Comparison of ENCODE assay signal across 8 cellular contexts in the genomic region with DNA sequence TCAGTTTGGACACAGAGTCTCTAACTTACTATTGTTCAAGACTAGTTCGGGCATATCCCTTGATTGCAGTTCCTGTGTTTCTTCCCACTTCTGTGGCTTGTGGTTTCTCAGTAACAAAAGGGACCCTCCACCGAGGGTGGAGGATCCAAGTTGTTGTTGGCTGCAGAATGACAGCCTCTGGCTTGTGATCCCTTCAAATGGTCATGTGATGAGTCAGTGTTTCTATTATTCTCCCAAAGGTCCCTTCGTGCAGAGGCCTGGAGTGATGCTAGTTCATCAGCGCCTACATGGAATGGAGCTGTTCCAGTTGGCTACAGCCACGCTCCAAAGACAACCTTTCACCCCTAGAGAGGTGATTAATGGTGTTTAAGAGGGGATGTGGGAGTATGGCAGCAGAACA. TPM values are rescaled to one million over a fixed set of nuclear protein-coding genes. Genes with fewer than 3 reads are reported as not detected.
DNase-seq lines count a peak whose midpoint lies in the region; ATAC-seq and TF ChIP-seq lines count a peak whose summit lies in the region.

No MANE protein-coding gene starts in this region.

- DNase-seq in CD8-positive, alpha-beta T cell = no peak
- peak; percentile 25 for DNase-seq in NCI-H2029 (lab: John Stamatoyannopoulos, UW)
- DNase-seq in endothelial cell (ENCODE audit: low spot score) = no peak
- DNase-seq in neural progenitor cell (ENCODE audit: low spot score) = no peak
- DNase-seq in activated CD4-positive, alpha-beta T cell treated with anti-CD3 and anti-CD28 coated beads, Interleukin-2, amount 10 ng/mL, durations not matched to agents 7 days and 5 days = no peak
- no peak for DNase-seq in CD8-positive, alpha-beta memory T cell

- TF ChIP-seq CTCF in CD8-positive, alpha-beta T cell (IDR thresholded peaks at IDR 0.05) = no peak
- TF ChIP-seq CTCF in endothelial cell (IDR thresholded peaks at IDR 0.05; ENCODE audit: unreplicated experiment) = no peak
- TF ChIP-seq CTCF in neural progenitor cell (IDR thresholded peaks at IDR 0.05) = no peak

- intact Hi-C loops in CD8-positive, alpha-beta T cell (cut with DNase I, micrococcal nuclease) = no loop called here

- peaks cover 40% of the 10 kb centered on the region for H3K4me1 Mint-ChIP-seq in CD8-positive, alpha-beta T cell (ENCODE audit: low read depth)
- H3K4me1 Mint-ChIP-seq in endothelial cell (ENCODE audit: unreplicated experiment) (peaks cover 40% of the 10 kb centered on the region), neural progenitor cell (peaks cover 8% of the 10 kb centered on the region)
- peaks cover 39% of the 10 kb centered on the region for H3K4me1 Mint-ChIP-seq in activated CD4-positive, alpha-beta T cell treated with anti-CD3 and anti-CD28 coated beads, Interleukin-2, amount 10 ng/mL, durations not matched to agents 7 days and 5 days
- H3K4me1 Mint-ChIP-seq in CD8-positive, alpha-beta memory T cell = peaks cover 28 to 54% (median 42%) of the 10 kb centered on the region in 3 donors

- no peak overlapping the region for H3K9ac ChIP-seq in neural progenitor cell

- no peak overlapping the region for H3K4me3 Mint-ChIP-seq in CD8-positive, alpha-beta T cell
- H3K4me3 Mint-ChIP-seq in endothelial cell (ENCODE audit: unreplicated experiment) (peak overlapping the region; percentile 71), neural progenitor cell (no peak overlapping the region)
- H3K4me3 Mint-ChIP-seq in activated CD4-positive, alpha-beta T cell treated with anti-CD3 and anti-CD28 coated beads, Interleukin-2, amount 10 ng/mL, durations not matched to agents 7 days and 5 days = no peak overlapping the region
- peak overlapping the region in 1 of 7 donors; percentile 14 for H3K4me3 Mint-ChIP-seq in CD8-positive, alpha-beta memory T cell

- no peak overlapping the region for H2AFZ ChIP-seq in neural progenitor cell (replicated peaks)

- no peaks in the 10 kb centered on the region for H3K9me3 Mint-ChIP-seq in CD8-positive, alpha-beta T cell
- H3K9me3 Mint-ChIP-seq in endothelial cell (ENCODE audit: unreplicated experiment) (no peaks in the 10 kb centered on the region), neural progenitor cell (no peaks in the 10 kb centered on the region)
- no peaks in the 10 kb centered on the region for H3K9me3 Mint-ChIP-seq in activated CD4-positive, alpha-beta T cell treated with anti-CD3 and anti-CD28 coated beads, Interleukin-2, amount 10 ng/mL, durations not matched to agents 7 days and 5 days
- no peaks in the 10 kb centered on the region for H3K9me3 Mint-ChIP-seq in CD8-positive, alpha-beta memory T cell

- CTCF ChIA-PET in CD8-positive, alpha-beta T cell (lab: Charles Lee) = no interaction called here
- CTCF ChIA-PET in activated CD4-positive, alpha-beta T cell treated with anti-CD3 and anti-CD28 coated beads, Interleukin-2, amount 10 ng/mL, durations not matched to agents 7 days and 5 days (lab: Charles Lee) = interaction anchor here (1.3 to 1.9 kb wide), 2 partner anchors 9 to 39 kb away, joined by 3 to 5 read pairs; no protein-coding TSS in a partner anchor
- CTCF ChIA-PET in CD8-positive, alpha-beta memory T cell (lab: Charles Lee) = no interaction called here

- peaks cover 29% of the 10 kb centered on the region for H3K4me1 ChIP-seq in CD8-positive, alpha-beta T cell (ENCODE audit: insufficient read depth, low read length)
- H3K4me1 ChIP-seq in neural progenitor cell = peaks cover 13% of the 10 kb centered on the region
- peaks cover 18% of the 10 kb centered on the region for H3K4me1 ChIP-seq in CD8-positive, alpha-beta memory T cell (ENCODE audit: insufficient read depth, low read length)

- H3K79me2 ChIP-seq in neural progenitor cell (ENCODE audit: low read depth) = no peaks in the 10 kb centered on the region

- no peak overlapping the region for H3K4me2 ChIP-seq in neural progenitor cell

- H3K27ac ChIP-seq in CD8-positive, alpha-beta T cell (ENCODE audit: low read depth, low read length) = no peak overlapping the region
- H3K27ac ChIP-seq in neural progenitor cell = peak overlapping the region; percentile 20
- no peak overlapping the region for H3K27ac ChIP-seq in CD8-positive, alpha-beta memory T cell (ENCODE audit: low read depth, low read length)

- H3K27me3 Mint-ChIP-seq in CD8-positive, alpha-beta T cell (ENCODE audit: low read depth) = peaks cover 7% of the 10 kb centered on the region
- H3K27me3 Mint-ChIP-seq in endothelial cell (ENCODE audit: unreplicated experiment) = peaks cover 15% of the 10 kb centered on the region
- H3K27me3 Mint-ChIP-seq in neural progenitor cell (ENCODE audit: insufficient read depth, low read depth) = peaks cover 16% of the 10 kb centered on the region
- H3K27me3 Mint-ChIP-seq in activated CD4-positive, alpha-beta T cell treated with anti-CD3 and anti-CD28 coated beads, Interleukin-2, amount 10 ng/mL, durations not matched to agents 7 days and 5 days = peaks cover 8% of the 10 kb centered on the region
- H3K27me3 Mint-ChIP-seq in CD8-positive, alpha-beta memory T cell = peaks cover under 1 to 7% of the 10 kb centered on the region in 2 donors

- peaks cover 53% of the 10 kb centered on the region for H3K36me3 Mint-ChIP-seq in CD8-positive, alpha-beta T cell
- H3K36me3 Mint-ChIP-seq in endothelial cell (ENCODE audit: low read depth, unreplicated experiment) (peaks cover 49% of the 10 kb centered on the region), neural progenitor cell (peaks cover 32% of the 10 kb centered on the region)
- H3K36me3 Mint-ChIP-seq in activated CD4-positive, alpha-beta T cell treated with anti-CD3 and anti-CD28 coated beads, Interleukin-2, amount 10 ng/mL, durations not matched to agents 7 days and 5 days (ENCODE audit: low read depth) = peaks cover 48% of the 10 kb centered on the region
- H3K36me3 Mint-ChIP-seq in CD8-positive, alpha-beta memory T cell = peaks cover 11 to 50% (median 22%) of the 10 kb centered on the region in 3 donors

- peak overlapping the region; percentile 30 for H3K27ac Mint-ChIP-seq in CD8-positive, alpha-beta T cell
- H3K27ac Mint-ChIP-seq in endothelial cell (ENCODE audit: unreplicated experiment) (peak overlapping the region; percentile 98), neural progenitor cell (no peak overlapping the region)
- no peak overlapping the region for H3K27ac Mint-ChIP-seq in activated CD4-positive, alpha-beta T cell treated with anti-CD3 and anti-CD28 coated beads, Interleukin-2, amount 10 ng/mL, durations not matched to agents 7 days and 5 days
- peak overlapping the region in 4 of 8 donors; percentile 0 to 41 (median 20) for H3K27ac Mint-ChIP-seq in CD8-positive, alpha-beta memory T cell

- no peak for TF ChIP-seq POLR2A in GM18505 (IDR thresholded peaks at IDR 0.05; ENCODE audit: borderline replicate concordance, extremely low read depth, insufficient read depth, insufficient read length)

- POLR2A ChIA-PET in CD8-positive, alpha-beta T cell (lab: Charles Lee) = interaction anchor here (0.6 kb wide), 1 partner anchor 65 kb away, joined by 3 read pairs; the partner anchor contains the start of gene TMEM138
- POLR2A ChIA-PET in activated CD4-positive, alpha-beta T cell treated with anti-CD3 and anti-CD28 coated beads, Interleukin-2, amount 10 ng/mL, durations not matched to agents 7 days and 5 days (lab: Charles Lee) = no interaction called here
- POLR2A ChIA-PET in CD8-positive, alpha-beta memory T cell (lab: Charles Lee) = no interaction called here

- no peaks in the 10 kb centered on the region for H3K27me3 ChIP-seq in CD8-positive, alpha-beta T cell (ENCODE audit: insufficient read depth, low read length)
- peaks cover 14% of the 10 kb centered on the region for H3K27me3 ChIP-seq in neural progenitor cell
- H3K27me3 ChIP-seq in CD8-positive, alpha-beta memory T cell (ENCODE audit: insufficient read depth, low read length, poor library complexity, severe bottlenecking) = peaks cover 4% of the 10 kb centered on the region

- no peak overlapping the region for H3K4me3 ChIP-seq in CD8-positive, alpha-beta T cell (ENCODE audit: low read depth, low read length)
- H3K4me3 ChIP-seq in neural progenitor cell = no peak overlapping the region
- no peak overlapping the region for H3K4me3 ChIP-seq in CD8-positive, alpha-beta memory T cell (ENCODE audit: low read length)

- peaks cover 28% of the 10 kb centered on the region for H3F3A ChIP-seq in neural progenitor cell (ENCODE audit: low read depth)

- peaks cover 33% of the 10 kb centered on the region for H3K36me3 ChIP-seq in CD8-positive, alpha-beta T cell (ENCODE audit: insufficient read depth, low read length)
- no peaks in the 10 kb centered on the region for H3K36me3 ChIP-seq in neural progenitor cell
- peaks cover 31% of the 10 kb centered on the region for H3K36me3 ChIP-seq in CD8-positive, alpha-beta memory T cell (ENCODE audit: insufficient read depth, low read length)

- H4K20me1 ChIP-seq in neural progenitor cell (ENCODE audit: low read depth) = peaks cover 4% of the 10 kb centered on the region

- ATAC-seq in CD8-positive, alpha-beta T cell = no peak
- ATAC-seq in GM18505 (IDR thresholded peaks at IDR 0.05; ENCODE audit: unreplicated experiment) = no peak
- no peak for ATAC-seq in HG03045 (IDR thresholded peaks at IDR 0.05; ENCODE audit: unreplicated experiment)

- no peaks in the 10 kb centered on the region for H3K9me3 ChIP-seq in CD8-positive, alpha-beta T cell (ENCODE audit: low read length)
- no peaks in the 10 kb centered on the region for H3K9me3 ChIP-seq in neural progenitor cell (ENCODE audit: low read depth)
- no peaks in the 10 kb centered on the region for H3K9me3 ChIP-seq in CD8-positive, alpha-beta memory T cell (ENCODE audit: low read length)

RNA-seq across cellular contexts. Expression of gene VWCE, which starts 2.6 kb away (rescaled TPM):
- total RNA-seq in CD8-positive, alpha-beta T cell = 1 to 10 TPM; 1.4 to 1.5 TPM
- total RNA-seq in endothelial cell (ENCODE audit: unreplicated experiment) = 25.3 TPM
- 5.1 and 7.0 TPM in 2 replicates for total RNA-seq in neural progenitor cell (ENCODE audit: low replicate concordance)
- total RNA-seq in activated CD4-positive, alpha-beta T cell treated with anti-CD3 and anti-CD28 coated beads, Interleukin-2, amount 10 ng/mL, durations not matched to agents 7 days and 5 days = 1 to 10 TPM; 1.6 to 1.7 TPM
- 10 to 100 TPM; 11.3 to 12.4 TPM for total RNA-seq in CD8-positive, alpha-beta memory T cell
- polyA plus RNA-seq in CD8-positive, alpha-beta memory T cell = not detected

RNA-seq across cellular contexts. Expression of gene DDB1, which starts 35.2 kb away (rescaled TPM):
- 100 to 1,000 TPM; 196 to 201 TPM for total RNA-seq in CD8-positive, alpha-beta T cell
- 239 TPM for total RNA-seq in endothelial cell (ENCODE audit: unreplicated experiment)
- total RNA-seq in neural progenitor cell (ENCODE audit: low replicate concordance) = 275 and 314 TPM in 2 replicates
- 100 to 1,000 TPM; 207 to 222 TPM for total RNA-seq in activated CD4-positive, alpha-beta T cell treated with anti-CD3 and anti-CD28 coated beads, Interleukin-2, amount 10 ng/mL, durations not matched to agents 7 days and 5 days
- 100 to 1,000 TPM; 302 to 307 TPM for total RNA-seq in CD8-positive, alpha-beta memory T cell
- polyA plus RNA-seq in CD8-positive, alpha-beta memory T cell = 120 TPM

RNA-seq across cellular contexts. Expression of gene TKFC, which starts 35.3 kb away (rescaled TPM):
- total RNA-seq in CD8-positive, alpha-beta T cell = 10 to 100 TPM; 15.8 to 16.1 TPM
- total RNA-seq in endothelial cell (ENCODE audit: unreplicated experiment) = 53.1 TPM
- 27.3 and 79.3 TPM in 2 replicates for total RNA-seq in neural progenitor cell (ENCODE audit: low replicate concordance)
- 10 to 100 TPM; 40.0 to 46.9 TPM for total RNA-seq in activated CD4-positive, alpha-beta T cell treated with anti-CD3 and anti-CD28 coated beads, Interleukin-2, amount 10 ng/mL, durations not matched to agents 7 days and 5 days
- 10 to 100 TPM; 66.8 to 72.4 TPM for total RNA-seq in CD8-positive, alpha-beta memory T cell
- polyA plus RNA-seq in CD8-positive, alpha-beta memory T cell = 31.8 TPM

RNA-seq across cellular contexts. Expression of gene PGA5, which starts 56.8 kb away (rescaled TPM):
- not detected for total RNA-seq in CD8-positive, alpha-beta T cell
- total RNA-seq in endothelial cell (ENCODE audit: unreplicated experiment) = 1.2 TPM
- total RNA-seq in neural progenitor cell (ENCODE audit: low replicate concordance) = 0.19 TPM in 1 of 2 replicates, not detected in the other
- not detected for total RNA-seq in activated CD4-positive, alpha-beta T cell treated with anti-CD3 and anti-CD28 coated beads, Interleukin-2, amount 10 ng/mL, durations not matched to agents 7 days and 5 days
- total RNA-seq in CD8-positive, alpha-beta memory T cell = not detected
- polyA plus RNA-seq in CD8-positive, alpha-beta memory T cell = not detected

Comparison
In these comparisons a context has a peak if more than half of its experiments do, and no peak if none do; other contexts are left out.
1. H3K27ac Mint-ChIP-seq: peak in CD8-positive, alpha-beta T cell (single experiment) and endothelial cell (single experiment); none in neural progenitor cell (single experiment) and activated CD4-positive, alpha-beta T cell treated with anti-CD3 and anti-CD28 coated beads, Interleukin-2, amount 10 ng/mL, durations not matched to agents 7 days and 5 days (single experiment).